Comparison of ENCODE assay signal across 13 cellular contexts in genomic region chr19:310141-310651, GRCh38. TPM values are rescaled to one million over a fixed set of nuclear protein-coding genes. Genes with fewer than 3 reads are reported as not detected.
DNase-seq lines count a peak whose midpoint lies in the region; ATAC-seq and TF ChIP-seq lines count a peak whose summit lies in the region.
"Had no signal": no experiment of that assay in that cellular context is flagged by ENCODE, and none has a peak within 500 bp of the region (broad histone marks: within the 10 kb centered on the region; RNA-seq: fewer than 3 reads in every experiment).

No MANE protein-coding gene starts in this region.

- no peak overlapping the region for H3K27ac ChIP-seq in HUES6 (ENCODE audit: low read depth, low read length)
- no peak overlapping the region for H3K27ac ChIP-seq in brain microvascular endothelial cell
- H3K27ac ChIP-seq in left lung, result peak overlapping the region; percentile 26 to 80
- H3K27ac ChIP-seq in stomach, result peak overlapping the region in 3 of 5 donors; percentile 29 to 45 (median 45)
- H3K27ac ChIP-seq: C4-2B, hepatocyte had no signal

- H3K27me3 ChIP-seq in HUES6 (ENCODE audit: control insufficient read depth, insufficient read depth, low read length) (no peaks in the 10 kb centered on the region), brain microvascular endothelial cell (replicated peaks) (no peaks in the 10 kb centered on the region), left lung (no peaks in the 10 kb centered on the region), stomach (no peaks in the 10 kb centered on the region)
- H3K27me3 ChIP-seq: hepatocyte had no signal

- no peak for TF ChIP-seq EP300 in stomach (IDR thresholded peaks at IDR 0.05)

- DNase-seq in brain microvascular endothelial cell, result no peak
- peak in 1 of 2 donors; percentile 65 for DNase-seq in left lung
- DNase-seq in stomach, result peak; percentile 21
- DNase-seq in SHP77 treated with DMSO at 0.1 percent for 48 hours (lab: John Stamatoyannopoulos, UW), result no peak
- no peak for DNase-seq in stimulated activated CD4-positive, alpha-beta T cell treated with anti-CD3 and anti-CD28 coated beads, Interleukin-4, amount 100 ng/mL, for 4 hours
- no peak for DNase-seq in GF-D8 (lab: John Stamatoyannopoulos, UW)
- DNase-seq: activated CD4-positive, alpha-beta T cell treated with anti-CD3 and anti-CD28 coated beads, Interleukin-2, amount 10 ng/mL, durations not matched to agents 24 days and 14 days; activated T-cell treated with anti-CD3 and anti-CD28 coated beads, Interleukin-2, amount 50 U/mL, for 1 hour; NCI-H226 had no signal

- H3K9me3 ChIP-seq in HUES6 (ENCODE audit: control insufficient read depth, insufficient read depth, low read depth, low read length) (no peaks in the 10 kb centered on the region), left lung (no peaks in the 10 kb centered on the region), stomach (no peaks in the 10 kb centered on the region)

- no peaks in the 10 kb centered on the region for H3K4me1 ChIP-seq in HUES6 (ENCODE audit: control insufficient read depth, insufficient read depth, low read length)
- H3K4me1 ChIP-seq in left lung, result peaks cover 0 to 15% of the 10 kb centered on the region in 2 donors
- H3K4me1 ChIP-seq in stomach, result no peaks in the 10 kb centered on the region

- intact Hi-C loops in left lung (cut with DNase I), result no loop called here
- intact Hi-C loops in stomach (cut with DNase I; ENCODE audit: low total_unique reads), result no loop called here

- 47 to 92% (median 65%) methylated on average over 17 to 30 of the region's 30 CpGs for WGBS in stomach, 5 donors

- peak overlapping the region; percentile 31 for H3K9ac ChIP-seq in HUES6 (ENCODE audit: low read length)

- H3K36me3 ChIP-seq in HUES6 (ENCODE audit: control insufficient read depth, insufficient read depth, low read length) (peaks cover 88% of the 10 kb centered on the region), brain microvascular endothelial cell (replicated peaks) (peaks cover 49% of the 10 kb centered on the region), left lung (peaks cover 0 to 85% of the 10 kb centered on the region in 2 donors), stomach (peaks cover 61 to 90% (median 88%) of the 10 kb centered on the region in 4 donors)

- peak; percentile 10 for ATAC-seq in left lung
- ATAC-seq in HG03520 (IDR thresholded peaks at IDR 0.05; ENCODE audit: unreplicated experiment), result no peak

- TF ChIP-seq POLR2A in stomach (IDR thresholded peaks at IDR 0.05), result no peak

- no peak overlapping the region for H3K4me3 ChIP-seq in HUES6 (ENCODE audit: low read depth, low read length)
- peak overlapping the region; percentile 5 for H3K4me3 ChIP-seq in brain microvascular endothelial cell (ENCODE audit: low read depth, low read length)
- peak overlapping the region; percentile 9 to 49 for H3K4me3 ChIP-seq in left lung
- peak overlapping the region; percentile 9 to 31 (median 21) for H3K4me3 ChIP-seq in stomach
- H3K4me3 ChIP-seq: hepatocyte had no signal

- in situ Hi-C loops in brain microvascular endothelial cell (cut with HindIII; ENCODE audit: low pct_ligation_motif_present, low sequenced_read_pairs), result no loop called here

- peak; percentile 22 for TF ChIP-seq CTCF in brain microvascular endothelial cell (IDR thresholded peaks at IDR 0.05; ENCODE audit: low read depth, low read length, missing control alignments)
- TF ChIP-seq CTCF in left lung (IDR thresholded peaks at IDR 0.05), result no peak
- no peak for TF ChIP-seq CTCF in stomach (IDR thresholded peaks at IDR 0.05)

RNA-seq across cellular contexts. Expression of gene PLPP2, which starts 19.0 kb away (rescaled TPM):
- total RNA-seq in left lung (10 to 100 TPM in 1 of 2 donors, 1 to 10 TPM in 1; 3.2 to 13.8 TPM), stomach (100 to 1,000 TPM in 1 of 5 donors, 10 to 100 TPM in 4; 22.2 to 228 (median 46.4) TPM)
- polyA plus RNA-seq in stomach, result 10 to 100 TPM; 22.5 to 55.7 (median 28.4) TPM

RNA-seq across cellular contexts. Expression of gene MIER2, which starts 34.4 kb away (rescaled TPM):
- 10 to 100 TPM; 24.8 to 41.6 TPM for total RNA-seq in left lung
- 10 to 100 TPM in 4 of 5 donors, 1 to 10 TPM in 1; 5.8 to 29.6 (median 13.6) TPM for total RNA-seq in stomach
- 10 to 100 TPM in 2 of 3 donors, 1 to 10 TPM in 1; 8.4 to 13.4 (median 12.1) TPM for polyA plus RNA-seq in stomach

Comparison
In these comparisons a context has a peak if more than half of its experiments do, and no peak if none do; other contexts are left out.
1. H3K27ac ChIP-seq: peak in left lung (2 of 2) and stomach (3 of 5); none in HUES6 (single experiment) and brain microvascular endothelial cell (single experiment).